ENCODE assay signal across 1 cellular context in genomic region chrX:13372203-13372980, GRCh38.
TF ChIP-seq lines count a peak whose summit lies in the region.

No MANE protein-coding gene starts in this region.

TF ChIP-seq in HepG2, 621 proteins besides CTCF, POLR2A, EP300 and RAD21:
- TF ChIP-seq SAFB2 (CRISPR knock-in tag; IDR thresholded peaks at IDR 0.05; ENCODE audit: borderline replicate concordance, low read depth), result no peak
- TF ChIP-seq BCL6 (CRISPR knock-in tag; IDR thresholded peaks at IDR 0.05), result no peak
- no peak for TF ChIP-seq MED13 (CRISPR knock-in tag; IDR thresholded peaks at IDR 0.05)
- TF ChIP-seq DRAP1 (CRISPR knock-in tag; IDR thresholded peaks at IDR 0.05), result no peak
- no peak for TF ChIP-seq PHF20 (CRISPR knock-in tag; IDR thresholded peaks at IDR 0.05)
- no peak for TF ChIP-seq ZNF589 (CRISPR knock-in tag; conservative IDR thresholded peaks at IDR 0.05)
- TF ChIP-seq REL (CRISPR knock-in tag; conservative IDR thresholded peaks at IDR 0.05), result no peak
- TF ChIP-seq ZNF160 (CRISPR knock-in tag; IDR thresholded peaks at IDR 0.05), result no peak
- no peak for TF ChIP-seq HHEX (CRISPR knock-in tag; IDR thresholded peaks at IDR 0.05)
- TF ChIP-seq ZNF780A (CRISPR knock-in tag; IDR thresholded peaks at IDR 0.05), result no peak
- TF ChIP-seq ZBTB2 (CRISPR knock-in tag; IDR thresholded peaks at IDR 0.05; ENCODE audit: low read depth), result no peak
TF ChIP-seq in HepG2: peak in this region for 0.
